In genomic region chr7:64098-64521, GRCh38 we compare ENCODE assay signal across 8 cellular contexts.
A peak's percentile ranks its signal among the peaks of the same experiment; 100 is the strongest.
DNase-seq lines count a peak whose midpoint lies in the region; ATAC-seq and TF ChIP-seq lines count a peak whose summit lies in the region.

No MANE protein-coding gene starts in this region.

- no peak overlapping the region for H3K9ac ChIP-seq in mammary epithelial cell (ENCODE audit: insufficient read depth, low read length)

- H3K4me1 Mint-ChIP-seq in stimulated activated naive CD8-positive, alpha-beta T cell treated with anti-CD3 and anti-CD28 coated beads, Interleukin-15, amount 100 ng/mL, for 72 hours = no peaks in the 10 kb centered on the region
- no peaks in the 10 kb centered on the region for H3K4me1 Mint-ChIP-seq in CD8-positive, alpha-beta T cell (ENCODE audit: low read depth)

- in situ Hi-C loops in mammary epithelial cell (cut with MboI; ENCODE audit: low sequenced_read_pairs in 2 of 2) = no loop called here

- WGBS in mammary epithelial cell (ENCODE audit: low coverage, missing lambda C conversion rate) = 62% methylated on average over 4 of the region's 4 CpGs
- WGBS in tibial nerve, 2 donors = 41 to 47% methylated on average over 3 to 4 of the region's 4 CpGs

- TF ChIP-seq CTCF in mammary epithelial cell (conservative IDR thresholded peaks at IDR 0.05 in 1 of 2, IDR thresholded peaks at IDR 0.05 in 1 of 2; ENCODE audit: extremely low read depth in 1 of 2, insufficient read depth in 1 of 2, low read depth in 1 of 2, low read length in 2 of 2) (peak; percentile 49 to 53), tibial nerve (IDR thresholded peaks at IDR 0.05) (peak; percentile 27 to 76 (median 40))
- no peak for TF ChIP-seq CTCF in CD8-positive, alpha-beta T cell (IDR thresholded peaks at IDR 0.05)

- H3K27me3 Mint-ChIP-seq in stimulated activated naive CD8-positive, alpha-beta T cell treated with anti-CD3 and anti-CD28 coated beads, Interleukin-15, amount 100 ng/mL, for 72 hours = no peaks in the 10 kb centered on the region
- H3K27me3 Mint-ChIP-seq in CD8-positive, alpha-beta T cell (ENCODE audit: low read depth) = no peaks in the 10 kb centered on the region

- DNase-seq in stimulated activated naive CD8-positive, alpha-beta T cell treated with anti-CD3 and anti-CD28 coated beads, Interleukin-15, amount 100 ng/mL, for 72 hours = peak in 1 of 2 donors; percentile 50
- DNase-seq in stimulated activated naive CD8-positive, alpha-beta T cell treated with anti-CD3 and anti-CD28 coated beads, Interleukin-15, Interleukin-2, amounts not matched to agents 100 U/mL and 50 U/mL, for 24 hours = no peak
- DNase-seq in NCI-H460 (ENCODE audit: extremely low read depth, low read depth) (peak; percentile 40), mammary epithelial cell (peak; percentile 42), kidney glomerular epithelial cell (lab: John Stamatoyannopoulos, UW) (peak; percentile 45), tibial nerve (ENCODE audit: low spot score in 2 of 2) (peak; percentile 50 to 72), SKM-1 (lab: John Stamatoyannopoulos, UW; ENCODE audit: unreplicated experiment) (no peak)
- DNase-seq in CD8-positive, alpha-beta T cell = no peak

- H3K4me2 ChIP-seq in mammary epithelial cell (ENCODE audit: insufficient read depth, low read depth, low read length) = no peak overlapping the region

- ATAC-seq in stimulated activated naive CD8-positive, alpha-beta T cell treated with anti-CD3 and anti-CD28 coated beads, Interleukin-15, amount 100 ng/mL, for 72 hours = peak; percentile 40
- no peak for ATAC-seq in stimulated activated naive CD8-positive, alpha-beta T cell treated with anti-CD3 and anti-CD28 coated beads, Interleukin-15, Interleukin-2, amounts not matched to agents 100 U/mL and 50 U/mL, for 24 hours
- ATAC-seq in CD8-positive, alpha-beta T cell = no peak

- intact Hi-C loops in mammary epithelial cell (cut with micrococcal nuclease) = loop anchor here (1.0 kb wide), 2 partner anchors 136 to 203 kb away; no protein-coding TSS in a partner anchor
- intact Hi-C loops in CD8-positive, alpha-beta T cell (cut with DNase I, micrococcal nuclease) = no loop called here

- H3K9me3 Mint-ChIP-seq in stimulated activated naive CD8-positive, alpha-beta T cell treated with anti-CD3 and anti-CD28 coated beads, Interleukin-15, amount 100 ng/mL, for 72 hours = no peaks in the 10 kb centered on the region
- H3K9me3 Mint-ChIP-seq in CD8-positive, alpha-beta T cell = no peaks in the 10 kb centered on the region

- H3K27ac Mint-ChIP-seq in stimulated activated naive CD8-positive, alpha-beta T cell treated with anti-CD3 and anti-CD28 coated beads, Interleukin-15, amount 100 ng/mL, for 72 hours = peak overlapping the region in 1 of 2 donors; percentile 46
- H3K27ac Mint-ChIP-seq in CD8-positive, alpha-beta T cell = no peak overlapping the region

- no TSS peak for BruUV-seq in mammary epithelial cell (replicated peaks; lab: Mats Ljungman, UMichigan)

- TF ChIP-seq POLR2A in tibial nerve (IDR thresholded peaks at IDR 0.05) = no peak

- POLR2A ChIA-PET in CD8-positive, alpha-beta T cell (lab: Charles Lee) = no interaction called here

- TF ChIP-seq EP300 in tibial nerve (IDR thresholded peaks at IDR 0.05) = no peak

- H3K4me1 ChIP-seq in mammary epithelial cell (ENCODE audit: insufficient read depth, low read length) = peaks cover 10% of the 10 kb centered on the region
- peaks cover 0 to 40% (median 0%) of the 10 kb centered on the region in 4 donors for H3K4me1 ChIP-seq in tibial nerve
- no peaks in the 10 kb centered on the region for H3K4me1 ChIP-seq in CD8-positive, alpha-beta T cell (ENCODE audit: insufficient read depth, low read length)

- H4K20me1 ChIP-seq in mammary epithelial cell (ENCODE audit: insufficient read depth, low read length) = no peaks in the 10 kb centered on the region

- CTCF ChIA-PET in mammary epithelial cell (lab: Charles Lee; ENCODE audit: low non-redundant PET) = interaction anchor here (0.6 kb wide), 1 partner anchor 191 kb away, joined by 3 read pairs; no protein-coding TSS in a partner anchor
- CTCF ChIA-PET in CD8-positive, alpha-beta T cell (lab: Charles Lee) = no interaction called here

- no peaks in the 10 kb centered on the region for H3K79me2 ChIP-seq in mammary epithelial cell (ENCODE audit: insufficient read depth, low read length)

- no peaks in the 10 kb centered on the region for H3K36me3 Mint-ChIP-seq in CD8-positive, alpha-beta T cell

- H3K4me3 Mint-ChIP-seq in stimulated activated naive CD8-positive, alpha-beta T cell treated with anti-CD3 and anti-CD28 coated beads, Interleukin-15, amount 100 ng/mL, for 72 hours = no peak overlapping the region
- no peak overlapping the region for H3K4me3 Mint-ChIP-seq in CD8-positive, alpha-beta T cell

- H3K27me3 ChIP-seq in mammary epithelial cell (ENCODE audit: insufficient read depth, low read length) (no peaks in the 10 kb centered on the region), tibial nerve (no peaks in the 10 kb centered on the region)
- H3K27me3 ChIP-seq in CD8-positive, alpha-beta T cell (ENCODE audit: insufficient read depth, low read length) = no peaks in the 10 kb centered on the region

- H3K9me3 ChIP-seq in mammary epithelial cell (replicated peaks; ENCODE audit: insufficient read depth, low read length) (no peaks in the 10 kb centered on the region), tibial nerve (no peaks in the 10 kb centered on the region)
- H3K9me3 ChIP-seq in CD8-positive, alpha-beta T cell (ENCODE audit: low read length) = no peaks in the 10 kb centered on the region

- dilution Hi-C loops in mammary epithelial cell (cut with HindIII; ENCODE audit: low sequenced_read_pairs) = no loop called here

- no peak overlapping the region for H2AFZ ChIP-seq in mammary epithelial cell (ENCODE audit: low read depth, low read length)

- H3K36me3 ChIP-seq in mammary epithelial cell (ENCODE audit: insufficient read depth, low read length) = no peaks in the 10 kb centered on the region
- no peaks in the 10 kb centered on the region for H3K36me3 ChIP-seq in tibial nerve
- no peaks in the 10 kb centered on the region for H3K36me3 ChIP-seq in CD8-positive, alpha-beta T cell (ENCODE audit: insufficient read depth, low read length)

- H3K27ac ChIP-seq in mammary epithelial cell (ENCODE audit: insufficient read depth, low read depth, low read length) (no peak overlapping the region), tibial nerve (no peak overlapping the region)
- no peak overlapping the region for H3K27ac ChIP-seq in CD8-positive, alpha-beta T cell (ENCODE audit: low read depth, low read length)

- no peak overlapping the region for H3K4me3 ChIP-seq in mammary epithelial cell (replicated peaks in 1 of 3; ENCODE audit: insufficient read depth in 1 of 3, low read depth in 2 of 3, low read length in 3 of 3)
- H3K4me3 ChIP-seq in tibial nerve = no peak overlapping the region
- H3K4me3 ChIP-seq in CD8-positive, alpha-beta T cell (ENCODE audit: low read depth, low read length) = no peak overlapping the region

Comparison
In these comparisons a context has a peak if more than half of its experiments do, and no peak if none do; other contexts are left out.
1. DNase-seq: peak in NCI-H460 (single experiment), mammary epithelial cell (single experiment), kidney glomerular epithelial cell (single experiment) and tibial nerve (2 of 2); none in stimulated activated naive CD8-positive, alpha-beta T cell treated with anti-CD3 and anti-CD28 coated beads, Interleukin-15, Interleukin-2, amounts not matched to agents 100 U/mL and 50 U/mL, for 24 hours (single experiment), CD8-positive, alpha-beta T cell (0 of 7) and SKM-1 (single experiment).